25 cellular contexts compared by ENCODE assay signal in the genomic region with DNA sequence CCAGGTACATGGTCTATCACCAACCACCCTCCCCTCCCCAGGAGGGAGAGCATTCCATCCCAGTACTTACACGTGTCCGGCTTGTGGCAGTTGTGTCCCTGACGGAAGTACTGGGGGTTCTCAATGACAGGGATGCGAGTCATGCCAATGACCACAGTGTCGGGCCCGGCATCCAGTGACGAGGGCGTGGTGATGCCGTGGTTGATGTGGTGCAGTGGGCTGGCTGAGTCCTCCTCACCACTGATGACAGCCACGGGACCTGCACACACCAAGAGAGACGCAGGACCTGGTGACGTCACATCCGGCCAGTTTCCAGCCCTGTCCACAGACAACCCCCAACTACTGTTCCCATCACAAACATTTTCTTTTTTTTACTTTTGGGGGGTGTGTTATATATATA.
DNase-seq lines count a peak whose midpoint lies in the region; ATAC-seq and TF ChIP-seq lines count a peak whose summit lies in the region.
"Had no signal": no experiment of that assay in that cellular context is flagged by ENCODE, and none has a peak within 500 bp of the region (broad histone marks: within the 10 kb centered on the region; RNA-seq: fewer than 3 reads in every experiment).

No MANE protein-coding gene starts in this region.

- no peak for ATAC-seq in activated naive CD4-positive, alpha-beta T cell treated with anti-CD3 and anti-CD28 coated beads, Interleukin-2, amount 50 U/mL, for 72 hours
- ATAC-seq: gastroesophageal sphincter, Panc1, psoas muscle had no signal

- DNase-seq in EL: peak; percentile 64
- peak; percentile 15 for DNase-seq in HFFc6
- DNase-seq in SW480 (ENCODE audit: low spot score): peak; percentile 12
- peak; percentile 76 for DNase-seq in myocyte (ENCODE audit: low read depth)
- DNase-seq in NCI-H510A (lab: John Stamatoyannopoulos, UW): no peak
- no peak for DNase-seq in HCEC 1CT
- DNase-seq in activated naive CD4-positive, alpha-beta T cell treated with anti-CD3 and anti-CD28 coated beads, Interleukin-2, amount 50 U/mL, for 72 hours (ENCODE audit: low spot score in 2 of 2): no peak
- DNase-seq: activated CD4-positive, alpha-beta memory T cell treated with anti-CD3 and anti-CD28 coated beads, Interleukin-2, amount 10 ng/mL, durations not matched to agents 7 days and 5 days; activated CD4-positive, alpha-beta T cell treated with anti-CD3 and anti-CD28 coated beads for 1 hour; activated effector memory CD4-positive, alpha-beta T cell treated with Interleukin-2 at 50 U/mL for 16 hours; activated naive CD8-positive, alpha-beta T cell treated with anti-CD3 and anti-CD28 coated beads, Interleukin-2, amount 10 ng/mL, durations not matched to agents 7 days and 5 days; dermis blood vessel endothelial cell; hippocampal formation; naive B cell; NCI-H1105 treated with DMSO at 0.1 percent for 48 hours; NCI-H2029; NCI-H526; psoas muscle; SJCRH30; stimulated activated CD4-positive, alpha-beta T cell treated with anti-CD3 and anti-CD28 coated beads, Interleukin-15, amount 100 ng/mL, for 24 hours; stimulated activated naive CD4-positive, alpha-beta T cell treated with Interleukin-2 at 50 U/mL for 16 hours; T-helper 1 cell had no signal

- H3K27ac Mint-ChIP-seq in HFFc6: peak overlapping the region; percentile 5; the same call in 1 of the 2 replicates
- H3K27ac Mint-ChIP-seq in activated naive CD4-positive, alpha-beta T cell treated with anti-CD3 and anti-CD28 coated beads, Interleukin-2, amount 50 U/mL, for 72 hours: no peak overlapping the region
- H3K27ac Mint-ChIP-seq: activated CD4-positive, alpha-beta memory T cell treated with anti-CD3 and anti-CD28 coated beads, Interleukin-2, amount 10 ng/mL, durations not matched to agents 7 days and 5 days; activated naive CD8-positive, alpha-beta T cell treated with anti-CD3 and anti-CD28 coated beads, Interleukin-2, amount 10 ng/mL, durations not matched to agents 7 days and 5 days; memory B cell had no signal

- TF ChIP-seq CTCF in HFFc6 (IDR thresholded peaks at IDR 0.05): no peak

- H3K9me3 Mint-ChIP-seq in HFFc6: peaks cover 15% of the 10 kb centered on the region
- H3K9me3 Mint-ChIP-seq in activated naive CD4-positive, alpha-beta T cell treated with anti-CD3 and anti-CD28 coated beads, Interleukin-2, amount 50 U/mL, for 72 hours: peaks cover 0 to 1% of the 10 kb centered on the region in 2 donors
- H3K9me3 Mint-ChIP-seq: activated CD4-positive, alpha-beta memory T cell treated with anti-CD3 and anti-CD28 coated beads, Interleukin-2, amount 10 ng/mL, durations not matched to agents 7 days and 5 days; activated naive CD8-positive, alpha-beta T cell treated with anti-CD3 and anti-CD28 coated beads, Interleukin-2, amount 10 ng/mL, durations not matched to agents 7 days and 5 days had no signal

- H3K4me1 Mint-ChIP-seq in HFFc6 (ENCODE audit: low read depth): peaks cover 18% of the 10 kb centered on the region
- H3K4me1 Mint-ChIP-seq: activated CD4-positive, alpha-beta memory T cell treated with anti-CD3 and anti-CD28 coated beads, Interleukin-2, amount 10 ng/mL, durations not matched to agents 7 days and 5 days; memory B cell had no signal

- no peaks in the 10 kb centered on the region for H3K36me3 Mint-ChIP-seq in HFFc6 (ENCODE audit: low read depth)
- H3K36me3 Mint-ChIP-seq in activated naive CD4-positive, alpha-beta T cell treated with anti-CD3 and anti-CD28 coated beads, Interleukin-2, amount 50 U/mL, for 72 hours: no peaks in the 10 kb centered on the region
- H3K36me3 Mint-ChIP-seq: activated naive CD8-positive, alpha-beta T cell treated with anti-CD3 and anti-CD28 coated beads, Interleukin-2, amount 10 ng/mL, durations not matched to agents 7 days and 5 days; memory B cell; naive B cell had no signal

- H3K4me3 Mint-ChIP-seq in HFFc6: no peak overlapping the region
- H3K4me3 Mint-ChIP-seq: activated CD4-positive, alpha-beta memory T cell treated with anti-CD3 and anti-CD28 coated beads, Interleukin-2, amount 10 ng/mL, durations not matched to agents 7 days and 5 days; activated naive CD8-positive, alpha-beta T cell treated with anti-CD3 and anti-CD28 coated beads, Interleukin-2, amount 10 ng/mL, durations not matched to agents 7 days and 5 days; memory B cell had no signal

- H3K27me3 Mint-ChIP-seq in HFFc6 (ENCODE audit: insufficient read depth): peaks cover 6% of the 10 kb centered on the region

Comparison
In these comparisons a context has a peak if more than half of its experiments do, and no peak if none do; other contexts are left out.
1. DNase-seq: peak in EL (single experiment), HFFc6 (single experiment), SW480 (single experiment) and myocyte (single experiment); none in NCI-H510A (single experiment), HCEC 1CT (single experiment) and activated naive CD4-positive, alpha-beta T cell treated with anti-CD3 and anti-CD28 coated beads, Interleukin-2, amount 50 U/mL, for 72 hours (0 of 2).